In the genomic region with DNA sequence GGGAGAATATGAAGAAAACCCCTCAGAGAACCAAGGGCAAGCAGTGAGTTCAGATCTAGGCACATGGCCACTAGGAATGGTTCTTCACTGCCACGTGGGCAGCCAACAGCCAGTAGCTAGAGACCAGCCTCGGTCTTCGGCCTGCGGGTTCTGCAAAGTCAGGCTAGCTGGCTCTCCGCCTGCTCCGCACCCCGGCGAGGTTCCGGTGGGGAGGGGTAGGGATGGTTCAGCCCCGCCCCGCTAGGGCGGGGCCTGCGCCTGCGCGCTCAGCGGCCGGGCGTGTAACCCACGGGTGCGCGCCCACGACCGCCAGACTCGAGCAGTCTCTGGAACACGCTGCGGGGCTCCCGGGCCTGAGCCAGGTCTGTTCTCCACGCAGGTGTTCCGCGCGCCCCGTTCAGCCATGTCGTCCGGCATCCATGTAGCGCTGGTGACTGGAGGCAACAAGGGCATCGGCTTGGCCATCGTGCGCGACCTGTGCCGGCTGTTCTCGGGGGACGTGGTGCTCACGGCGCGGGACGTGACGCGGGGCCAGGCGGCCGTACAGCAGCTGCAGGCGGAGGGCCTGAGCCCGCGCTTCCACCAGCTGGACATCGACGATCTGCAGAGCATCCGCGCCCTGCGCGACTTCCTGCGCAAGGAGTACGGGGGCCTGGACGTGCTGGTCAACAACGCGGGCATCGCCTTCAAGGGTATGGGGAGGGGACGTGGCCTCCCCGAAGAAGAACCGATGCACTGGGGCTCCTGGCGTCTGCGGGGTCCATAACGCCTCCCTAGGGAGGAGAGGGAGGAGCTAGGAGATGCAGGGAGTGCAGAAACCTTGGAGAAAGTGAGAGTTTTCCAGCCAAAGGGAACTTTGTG, we compare ENCODE assay signal across 8 cellular contexts.
A peak's percentile ranks its signal among the peaks of the same experiment; 100 is the strongest.
DNase-seq lines count a peak whose midpoint lies in the region; ATAC-seq and TF ChIP-seq lines count a peak whose summit lies in the region.

A gene (plus strand): TSS at position 312 of the 861 bp plus-strand sequence. CDS start 92 bp downstream, at position 404.

- peaks cover 30% of the 10 kb centered on the region for H3K79me2 ChIP-seq in ACC112 (ENCODE audit: control insufficient read depth, insufficient read depth, low read length, unreplicated experiment)

- peaks cover 30% of the 10 kb centered on the region for H3K36me3 ChIP-seq in ACC112 (ENCODE audit: insufficient read depth, low read length)

- H3K27me3 ChIP-seq in ACC112 (ENCODE audit: insufficient read depth, low read length) = no peaks in the 10 kb centered on the region

- peak; percentile 95 for ATAC-seq in GM18907 (IDR thresholded peaks at IDR 0.05; ENCODE audit: unreplicated experiment)
- peak; percentile 93 for ATAC-seq in HG03159 (IDR thresholded peaks at IDR 0.05; ENCODE audit: unreplicated experiment)

- H3K4me1 ChIP-seq in ACC112 (ENCODE audit: control insufficient read depth, insufficient read depth, low read length, unreplicated experiment) = peaks cover 35% of the 10 kb centered on the region

- H2AFZ ChIP-seq in ACC112 (ENCODE audit: low read length, unreplicated experiment) = peak within 1 kb of the TSS; percentile 98

- DNase-seq in NCI-H446 (lab: John Stamatoyannopoulos, UW) = peak; percentile 83 to 96
- DNase-seq in activated CD4-positive, alpha-beta T cell treated with anti-CD3 and anti-CD28 coated beads for 48 hours = peak; percentile 92
- peak; percentile 97 for DNase-seq in choroid plexus epithelial cell (ENCODE audit: low read depth)
- DNase-seq in kidney glomerular epithelial cell (lab: John Stamatoyannopoulos, UW) = peak; percentile 68
- DNase-seq in stimulated activated CD4-positive, alpha-beta T cell treated with anti-CD3 and anti-CD28 coated beads, Interleukin-15, amount 100 ng/mL, for 48 hours (ENCODE audit: low read depth in 2 of 2) = peak; percentile 83 to 87

- no peak for TF ChIP-seq CTCF in choroid plexus epithelial cell (conservative IDR thresholded peaks at IDR 0.05; ENCODE audit: low read depth, low read length)

- H3K4me3 ChIP-seq in ACC112 (ENCODE audit: low read depth, low read length) (peak within 1 kb of the TSS; percentile 97), choroid plexus epithelial cell (ENCODE audit: low read depth, low read length) (peak within 1 kb of the TSS; percentile 94)

- H3K27ac ChIP-seq in ACC112 (ENCODE audit: low read depth, low read length) = peak within 1 kb of the TSS; percentile 79

Comparison
In these comparisons a context has a peak if more than half of its experiments do, and no peak if none do; other contexts are left out.
1. Peak in every context shown above with its lines: DNase-seq, ATAC-seq, H3K4me3 ChIP-seq and H3K27ac ChIP-seq.